ENCODE assay signal across 16 cellular contexts in the genomic region with DNA sequence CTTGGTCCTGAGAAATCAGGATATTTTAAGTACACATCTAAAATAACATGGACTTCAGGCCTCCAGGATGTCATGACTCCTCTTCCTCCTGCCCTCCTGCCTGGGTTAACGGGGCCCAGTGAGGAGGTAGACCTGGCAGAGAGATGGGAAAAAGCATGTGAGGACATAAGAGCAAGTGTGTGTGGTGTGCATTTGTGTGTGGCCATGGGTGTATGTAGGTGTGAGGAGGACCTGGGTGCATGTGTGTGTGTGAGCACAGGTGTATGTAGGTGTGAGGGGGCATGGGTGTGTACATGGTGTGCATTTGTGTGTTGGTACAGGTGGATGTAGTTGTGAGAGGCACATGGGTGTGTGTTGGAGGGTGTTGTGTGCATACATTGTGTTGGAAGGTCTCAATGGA.
DNase-seq lines count a peak whose midpoint lies in the region; ATAC-seq, FAIRE-seq and TF ChIP-seq lines count a peak whose summit lies in the region.
"Had no signal": no experiment of that assay in that cellular context is flagged by ENCODE, and none has a peak within 500 bp of the region (broad histone marks: within the 10 kb centered on the region; RNA-seq: fewer than 3 reads in every experiment).

No MANE protein-coding gene starts in this region.

- TF ChIP-seq RAD21 in H1 (IDR thresholded peaks at IDR 0.05 in 1 of 2, conservative IDR thresholded peaks at IDR 0.05 in 1 of 2; ENCODE audit: low read depth in 2 of 2, low read length in 2 of 2), result no peak

- no peak overlapping the region for H3K23ac ChIP-seq in H1 (ENCODE audit: insufficient read length)
- H3K23ac ChIP-seq in trophoblast cell (ENCODE audit: low read length), result peak overlapping the region; percentile 24

- H3K14ac ChIP-seq in H1 (ENCODE audit: insufficient read length) (no peak overlapping the region), trophoblast cell (ENCODE audit: low read length) (no peak overlapping the region)

- H3K4me3 ChIP-seq in HEK293 (ENCODE audit: low read depth, low read length) (no peak overlapping the region), H1 (ENCODE audit: extremely low read depth in 1 of 4, insufficient read depth in 2 of 4, low read depth in 3 of 4, low read length in 4 of 4) (no peak overlapping the region), trophoblast cell (ENCODE audit: low read depth, low read length) (peak overlapping the region; percentile 66), Peyer's patch (no peak overlapping the region)

- H3K27me3 ChIP-seq in H1 (replicated peaks in 1 of 4; ENCODE audit: control insufficient read depth in 3 of 4, extremely low read depth in 1 of 4, insufficient read depth in 3 of 4, low read length in 3 of 4) (peaks cover 0 to 6% (median 0%) of the 10 kb centered on the region in 4 experiments; a peak in 3 of 7 replicates), trophoblast cell (ENCODE audit: insufficient read depth, low read length) (no peaks in the 10 kb centered on the region), Peyer's patch (no peaks in the 10 kb centered on the region)

- no peak overlapping the region for H4K12ac ChIP-seq in trophoblast cell (ENCODE audit: low read depth, low read length)

- H2BK120ac ChIP-seq in H1 (replicated peaks; ENCODE audit: low read depth, low read length) (peak overlapping the region; percentile 41), trophoblast cell (ENCODE audit: insufficient read depth, low read length, poor library complexity) (no peak overlapping the region)

- H3K9ac ChIP-seq in H1 (replicated peaks in 1 of 4; ENCODE audit: extremely low read depth in 1 of 4, low read depth in 3 of 4, low read length in 3 of 4), result no peak overlapping the region
- H3K9ac ChIP-seq in trophoblast cell (ENCODE audit: low read length), result no peak overlapping the region

- H3K4me2 ChIP-seq in H1 (ENCODE audit: insufficient read depth in 1 of 2, low read depth in 2 of 2, low read length in 2 of 2) (no peak overlapping the region), trophoblast cell (ENCODE audit: low read length) (no peak overlapping the region)

- no peaks in the 10 kb centered on the region for H3K79me2 ChIP-seq in H1 (ENCODE audit: control insufficient read depth in 1 of 2, insufficient read depth in 2 of 2, low read length in 2 of 2)
- no peaks in the 10 kb centered on the region for H3K79me2 ChIP-seq in trophoblast cell (ENCODE audit: control insufficient read depth, insufficient read depth, low read length, poor library complexity)

- no peak for TF ChIP-seq POLR2A in H1 (IDR thresholded peaks at IDR 0.05; ENCODE audit: control extremely low read depth in 1 of 2, low read depth in 2 of 2, low read length in 2 of 2)
- no peak for TF ChIP-seq POLR2A in Peyer's patch (IDR thresholded peaks at IDR 0.05)

- no peak overlapping the region for H3K18ac ChIP-seq in H1 (ENCODE audit: extremely low read depth, low read length)
- H3K18ac ChIP-seq in trophoblast cell (ENCODE audit: low read length), result no peak overlapping the region

- H4K8ac ChIP-seq in H1 (ENCODE audit: extremely low read depth, insufficient read depth, low read length) (no peak overlapping the region), trophoblast cell (ENCODE audit: low read depth, low read length) (no peak overlapping the region)

- TF ChIP-seq EP300 in H1 (IDR thresholded peaks at IDR 0.05; ENCODE audit: borderline replicate concordance in 1 of 2, low read depth in 2 of 2, low read length in 2 of 2), result no peak

- no peak overlapping the region for H3K56ac ChIP-seq in H1 (replicated peaks; ENCODE audit: insufficient read length, low read depth, low read length)

- CTCF ChIA-PET in HEK293 (lab: Yijun Ruan, JAX), result no interaction called here
- CTCF ChIA-PET in H1 (lab: Charles Lee; ENCODE audit: partially characterized antibody), result no interaction called here

- H2AK5ac ChIP-seq in H1 (ENCODE audit: low read depth, low read length) (no peak overlapping the region), trophoblast cell (ENCODE audit: low read length) (no peak overlapping the region)

- POLR2A ChIA-PET in HEK293 (lab: Yijun Ruan, JAX) (no interaction called here), H1 (lab: Charles Lee; ENCODE audit: partially characterized antibody) (no interaction called here)

- H3K4ac ChIP-seq in H1 (replicated peaks; ENCODE audit: insufficient read length, low read depth, low read length) (peak overlapping the region; percentile 0), trophoblast cell (ENCODE audit: low read depth, low read length) (no peak overlapping the region)

- no peaks in the 10 kb centered on the region for H3K79me1 ChIP-seq in H1 (ENCODE audit: low read depth, low read length)
- H3K79me1 ChIP-seq in trophoblast cell (ENCODE audit: low read length), result no peaks in the 10 kb centered on the region

- no peaks in the 10 kb centered on the region for H3K23me2 ChIP-seq in H1 (ENCODE audit: low read depth, low read length)

- no peak for FAIRE-seq in H1 (lab: Jason Lieb, UNC)
- FAIRE-seq: A204.1, GM12892 had no signal

- H2BK15ac ChIP-seq in H1 (ENCODE audit: low read length), result no peak overlapping the region

- H4K91ac ChIP-seq in H1 (replicated peaks; ENCODE audit: insufficient read length, low read length) (no peak overlapping the region), trophoblast cell (ENCODE audit: low read depth, low read length) (no peak overlapping the region)

- H3K9me3 ChIP-seq in HEK293 (ENCODE audit: control insufficient read depth, insufficient read depth, low read depth, low read length) (no peaks in the 10 kb centered on the region), H1 (ENCODE audit: insufficient read depth in 2 of 2, low read depth in 1 of 2, low read length in 1 of 2) (no peaks in the 10 kb centered on the region), trophoblast cell (ENCODE audit: insufficient read depth, low read depth, low read length) (peaks cover 5% of the 10 kb centered on the region), Peyer's patch (no peaks in the 10 kb centered on the region)

- no peak overlapping the region for H4K5ac ChIP-seq in H1 (ENCODE audit: insufficient read length, low read depth, low read length)

- 87% methylated on average over 1 of the region's 1 CpG; no CpG with 5 or more reads in 1 of the 2 experiments for WGBS in H1 (ENCODE audit: extremely low coverage in 1 of 2, insufficient coverage in 1 of 2, insufficient read length in 1 of 2, insufficient replicate concordance in 2 of 2, low coverage in 1 of 2, low lambda C conversion rate in 2 of 2, missing lambda C conversion rate in 1 of 2), 2 experiments
- no CpG with 5 or more reads among the region's 1 CpG for WGBS in trophoblast cell (ENCODE audit: extremely low coverage, insufficient coverage, insufficient read length)

- H4K20me1 ChIP-seq in H1 (replicated peaks in 1 of 2; ENCODE audit: control insufficient read depth in 1 of 2, insufficient read depth in 2 of 2, low read length in 2 of 2), result peaks cover 2 to 3% of the 10 kb centered on the region in 2 experiments

- DNase-seq in H1 (ENCODE audit: low read depth in 1 of 2, low spot score in 2 of 2) (no peak), trophoblast cell (no peak), OCI-M2 (lab: John Stamatoyannopoulos, UW; ENCODE audit: unreplicated experiment) (no peak), KG1 (lab: John Stamatoyannopoulos, UW) (no peak), Peyer's patch (no peak)
- DNase-seq: C1 segment of cervical spinal cord; Calu3; CD4-positive, alpha-beta T cell; DMS 273 treated with DMSO at 0.1 percent for 48 hours; DMS79; GOT3; HCEC 1CT had no signal

- H3K27ac ChIP-seq in HEK293 (ENCODE audit: extremely low read depth, low read depth, low read length), result no peak overlapping the region
- H3K27ac ChIP-seq in H1 (ENCODE audit: low read depth, low read length), result no peak overlapping the region
- H3K27ac ChIP-seq in trophoblast cell (ENCODE audit: low read depth, low read length), result no peak overlapping the region
- no peak overlapping the region for H3K27ac ChIP-seq in Peyer's patch

- ATAC-seq in GM21619 (IDR thresholded peaks at IDR 0.05; ENCODE audit: unreplicated experiment), result no peak

- H2BK5ac ChIP-seq in H1 (ENCODE audit: low read depth, low read length) (no peak overlapping the region), trophoblast cell (ENCODE audit: low read depth, low read length, poor library complexity) (no peak overlapping the region)

- no peak overlapping the region; the same call in 1 of the 2 replicates for H2BK20ac ChIP-seq in H1 (ENCODE audit: low read length)

- H2AFZ ChIP-seq in H1 (ENCODE audit: low read length) (no peak overlapping the region), trophoblast cell (ENCODE audit: insufficient read depth, low read length, poor library complexity) (no peak overlapping the region)

- no peaks in the 10 kb centered on the region for H3K4me1 ChIP-seq in HEK293 (ENCODE audit: control insufficient read depth, insufficient read depth, low read length)
- peaks cover 0 to 7% (median 2%) of the 10 kb centered on the region in 4 experiments; a peak in 3 of 7 replicates for H3K4me1 ChIP-seq in H1 (replicated peaks in 1 of 4; ENCODE audit: control insufficient read depth in 3 of 4, insufficient read depth in 4 of 4, low read length in 3 of 4)
- H3K4me1 ChIP-seq in trophoblast cell (ENCODE audit: control insufficient read depth in 1 of 2, insufficient read depth in 2 of 2, low read length in 2 of 2), result no peaks in the 10 kb centered on the region
- no peaks in the 10 kb centered on the region for H3K4me1 ChIP-seq in Peyer's patch

- H3K36me3 ChIP-seq in HEK293 (ENCODE audit: control insufficient read depth in 2 of 2, insufficient read depth in 1 of 2, low read length in 2 of 2) (no peaks in the 10 kb centered on the region), H1 (ENCODE audit: control insufficient read depth in 2 of 4, insufficient read depth in 4 of 4, low read length in 3 of 4) (no peaks in the 10 kb centered on the region), trophoblast cell (ENCODE audit: control insufficient read depth in 1 of 2, insufficient read depth in 2 of 2, low read length in 2 of 2) (no peaks in the 10 kb centered on the region), Peyer's patch (no peaks in the 10 kb centered on the region)

- H2BK12ac ChIP-seq in H1 (ENCODE audit: low read depth, low read length) (no peak overlapping the region; the same call in 1 of the 2 replicates), trophoblast cell (ENCODE audit: low read length) (no peak overlapping the region)

- TF ChIP-seq CTCF in HEK293 (tag by site-specific recombination; IDR thresholded peaks at IDR 0.05) (no peak), H1 (IDR thresholded peaks at IDR 0.05; ENCODE audit: control extremely low read depth in 1 of 3, insufficient read depth in 1 of 3, low read depth in 1 of 3, low read length in 3 of 3) (no peak), Peyer's patch (IDR thresholded peaks at IDR 0.05) (no peak)

TF ChIP-seq in HEK293, 187 proteins besides CTCF, POLR2A, EP300 and RAD21 (continues in another document):
- TF ChIP-seq EGR2 (tag by site-specific recombination; IDR thresholded peaks at IDR 0.05; ENCODE audit: low read depth) (peak; percentile 44; the same call in 1 of the 2 replicates), ZNF335 (tag by site-specific recombination; conservative IDR thresholded peaks at IDR 0.05) (no peak)

TF ChIP-seq in H1, 55 proteins besides CTCF, POLR2A, EP300 and RAD21 (continues in another document):
- TF ChIP-seq ASH2L (IDR thresholded peaks at IDR 0.05; ENCODE audit: low read length) (no peak), YY1 (IDR thresholded peaks at IDR 0.05; ENCODE audit: low read depth, low read length) (no peak), BACH1 (IDR thresholded peaks at IDR 0.05; ENCODE audit: low read length) (no peak), FOSL1 (IDR thresholded peaks at IDR 0.05; ENCODE audit: insufficient read depth, low read depth, low read length) (no peak)
